Comparison of ENCODE assay signal across 17 cellular contexts in the genomic region with DNA sequence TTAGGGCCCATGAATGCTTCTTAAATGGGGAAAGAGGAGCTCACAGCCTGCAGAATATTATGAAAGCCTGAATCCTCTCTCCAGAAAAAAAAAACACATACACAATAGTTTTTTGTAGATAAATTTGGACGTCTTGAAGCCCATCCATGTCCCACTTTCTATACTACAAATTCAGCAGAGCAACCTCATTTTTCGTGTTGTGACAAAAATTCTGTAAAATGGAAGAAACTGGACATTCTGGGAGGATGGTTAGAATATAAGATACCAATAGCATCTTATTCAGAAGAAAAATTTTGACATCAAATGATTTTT.
"Had no signal": no experiment of that assay in that cellular context is flagged by ENCODE, and none has a peak within 500 bp of the region (broad histone marks: within the 10 kb centered on the region; RNA-seq: fewer than 3 reads in every experiment).

No MANE protein-coding gene starts in this region.

- H3K9me3 ChIP-seq: colonic mucosa, left ventricle myocardium inferior, thoracic aorta, uterus had no signal

- H3K36me3 ChIP-seq: cardiac muscle cell, colonic mucosa, left ventricle myocardium inferior, thoracic aorta, uterus had no signal

- ATAC-seq: stimulated activated naive CD8-positive, alpha-beta T cell treated with anti-CD3 and anti-CD28 coated beads, Interleukin-15, amount 100 ng/mL, for 72 hours had no signal

- H3K4me1 ChIP-seq: colonic mucosa, parathyroid adenoma, uterus had no signal

- H3K27ac ChIP-seq: cardiac muscle cell, colonic mucosa, left ventricle myocardium inferior, parathyroid adenoma, thoracic aorta, uterus had no signal

- H2AFZ ChIP-seq: parathyroid adenoma had no signal

- H3K9me3 Mint-ChIP-seq: activated CD4-positive, alpha-beta memory T cell treated with anti-CD3 and anti-CD28 coated beads for 36 hours; activated naive CD8-positive, alpha-beta T cell treated with anti-CD3 and anti-CD28 coated beads, Interleukin-2, amount 50 U/mL, for 24 hours; stimulated activated naive CD8-positive, alpha-beta T cell treated with anti-CD3 and anti-CD28 coated beads, Interleukin-15, amount 100 ng/mL, for 72 hours; T-helper 2 cell treated with Interferon-gamma antibody and Interleukin-4, amounts not matched to agents 5 μg/mL and 100 μg/mL, for 36 hours had no signal

- FAIRE-seq: astrocyte had no signal

- H3K36me3 Mint-ChIP-seq: activated CD4-positive, alpha-beta memory T cell treated with anti-CD3 and anti-CD28 coated beads for 36 hours had no signal

- H3K27ac Mint-ChIP-seq: activated CD4-positive, alpha-beta memory T cell treated with anti-CD3 and anti-CD28 coated beads for 36 hours had no signal

- H3K4me3 ChIP-seq: cardiac muscle cell, colonic mucosa, left ventricle myocardium inferior, thoracic aorta, uterus had no signal

- H3K79me2 ChIP-seq: parathyroid adenoma had no signal

- DNase-seq: activated CD4-positive, alpha-beta memory T cell treated with anti-CD3 and anti-CD28 coated beads for 36 hours; activated CD4-positive, alpha-beta T cell treated with anti-CD3 and anti-CD28 coated beads for 1 hour; activated naive CD4-positive, alpha-beta T cell treated with Interleukin-2 at 50 U/mL for 16 hours; activated T-cell treated with anti-CD3 and anti-CD28 coated beads, Interleukin-2, amount 50 U/mL, for 48 hours; colonic mucosa; effector CD4-positive, alpha-beta T cell; foreskin melanocyte; left ventricle myocardium inferior; stimulated activated CD4-positive, alpha-beta T cell treated with anti-CD3 and anti-CD28 coated beads, Interleukin-4, amount 100 ng/mL, for 1 hour; uterus had no signal

- H3K27me3 ChIP-seq: colonic mucosa, uterus had no signal
